ENCODE assay signal across 33 cellular contexts in the genomic region with DNA sequence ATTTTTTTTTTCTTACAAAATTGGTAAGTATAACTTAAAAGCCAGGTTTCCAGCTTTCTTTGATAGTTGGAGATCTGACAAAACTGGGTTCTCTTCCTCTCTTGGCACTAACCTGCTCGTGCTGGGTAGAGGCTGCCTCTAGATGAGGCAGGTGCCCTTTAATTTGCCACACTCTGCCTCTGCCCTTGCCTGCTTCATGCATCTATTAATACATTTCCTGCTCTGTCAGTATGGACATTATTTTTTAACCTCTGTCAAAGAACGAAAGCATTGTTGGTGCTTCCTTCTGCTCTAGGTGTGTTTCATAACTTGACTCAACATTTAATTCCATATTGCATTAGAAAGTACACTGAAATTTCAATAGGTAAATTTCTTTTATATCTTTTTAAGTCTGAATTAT.
"Had no signal": no experiment of that assay in that cellular context is flagged by ENCODE, and none has a peak within 500 bp of the region (broad histone marks: within the 10 kb centered on the region; RNA-seq: fewer than 3 reads in every experiment).

No MANE protein-coding gene starts in this region.

- H3K9me3 ChIP-seq: SJCRH30 had no signal

- H3K9me3 Mint-ChIP-seq: activated B cell treated with CpG ODN at 0.5 μM for 24 hours; activated CD4-positive, alpha-beta memory T cell treated with anti-CD3 and anti-CD28 coated beads for 36 hours; activated naive CD4-positive, alpha-beta T cell treated with anti-CD3 and anti-CD28 coated beads, Interleukin-2, amount 10 ng/mL, durations not matched to agents 7 days and 5 days; activated naive CD8-positive, alpha-beta T cell treated with anti-CD3 and anti-CD28 coated beads, Interleukin-2, amount 50 U/mL, for 24 hours; brain had no signal

- H3K36me3 ChIP-seq: SJCRH30 had no signal

- H3K27ac Mint-ChIP-seq: activated B cell treated with CpG ODN at 0.5 μM for 24 hours; activated CD4-positive, alpha-beta memory T cell treated with anti-CD3 and anti-CD28 coated beads for 36 hours; activated CD8-positive, alpha-beta memory T cell treated with anti-CD3 and anti-CD28 coated beads, Interleukin-2, amount 10 ng/mL, durations not matched to agents 7 days and 5 days; activated naive CD4-positive, alpha-beta T cell treated with anti-CD3 and anti-CD28 coated beads, Interleukin-2, amount 10 ng/mL, durations not matched to agents 7 days and 5 days; activated naive CD8-positive, alpha-beta T cell; activated naive CD8-positive, alpha-beta T cell treated with anti-CD3 and anti-CD28 coated beads, Interleukin-2, amount 50 U/mL, for 24 hours; brain had no signal

- H3K4me1 Mint-ChIP-seq: activated B cell treated with CpG ODN at 0.5 μM for 24 hours; activated CD8-positive, alpha-beta memory T cell treated with anti-CD3 and anti-CD28 coated beads, Interleukin-2, amount 10 ng/mL, durations not matched to agents 7 days and 5 days; activated naive CD4-positive, alpha-beta T cell treated with anti-CD3 and anti-CD28 coated beads, Interleukin-2, amount 10 ng/mL, durations not matched to agents 7 days and 5 days; activated naive CD8-positive, alpha-beta T cell treated with anti-CD3 and anti-CD28 coated beads, Interleukin-2, amount 50 U/mL, for 24 hours had no signal

- DNase-seq: activated B cell treated with CpG ODN at 0.5 μM for 24 hours; activated CD4-positive, alpha-beta memory T cell treated with anti-CD3 and anti-CD28 coated beads for 36 hours; activated CD4-positive, alpha-beta T cell treated with anti-CD3 and anti-CD28 coated beads for 4 hours; activated CD4-positive, alpha-beta T cell treated with anti-CD3 and anti-CD28 coated beads, Interleukin-2, amount 50 U/mL, for 1 hour; activated CD4-positive, CD25-positive, alpha-beta regulatory T cell treated with anti-CD3 and anti-CD28 coated beads, Interleukin-2, amount 50 U/mL, for 72 hours; activated CD8-positive, alpha-beta memory T cell treated with anti-CD3 and anti-CD28 coated beads for 24 hours; activated CD8-positive, alpha-beta memory T cell treated with anti-CD3 and anti-CD28 coated beads, Interleukin-2, amount 10 ng/mL, durations not matched to agents 7 days and 5 days; activated CD8-positive, alpha-beta memory T cell treated with anti-CD3 and anti-CD28 coated beads, Interleukin-2, amount 50 U/mL, for 48 hours; activated effector memory CD4-positive, alpha-beta T cell treated with Interleukin-2 at 50 U/mL for 16 hours; activated naive CD4-positive, alpha-beta T cell treated with anti-CD3 and anti-CD28 coated beads, Interleukin-2, amount 10 ng/mL, durations not matched to agents 7 days and 5 days; activated naive CD8-positive, alpha-beta T cell treated with anti-CD3 and anti-CD28 coated beads, Interleukin-2, amount 50 U/mL, for 24 hours; activated T-cell treated with anti-CD3 and anti-CD28 coated beads, Interleukin-2, amount 50 U/mL, for 48 hours; anterior cingulate cortex; caudate nucleus; Kasumi-1; KG1; NCI-H1092 treated with DMSO at 0.1 percent for 48 hours; NCI-H1417; NCI-H146; NCI-H187; NCI-H2081; NCI-H226; NCI-H446 treated with DMSO at 0.1 percent for 48 hours; NCI-H524; NCI-H69; NCI-H82; SHP77; SJCRH30 had no signal

- H3K36me3 Mint-ChIP-seq: activated CD4-positive, alpha-beta memory T cell treated with anti-CD3 and anti-CD28 coated beads for 36 hours; activated CD8-positive, alpha-beta memory T cell treated with anti-CD3 and anti-CD28 coated beads, Interleukin-2, amount 10 ng/mL, durations not matched to agents 7 days and 5 days; activated naive CD4-positive, alpha-beta T cell treated with anti-CD3 and anti-CD28 coated beads, Interleukin-2, amount 10 ng/mL, durations not matched to agents 7 days and 5 days; activated naive CD8-positive, alpha-beta T cell; brain had no signal

- FAIRE-seq: bronchial epithelial cell had no signal

- H3K27me3 ChIP-seq: SJCRH30 had no signal

- H3K4me3 ChIP-seq: SJCRH30, SK-N-MC had no signal

- H3K27ac ChIP-seq: SJCRH30, SK-N-MC, VCaP had no signal

- ATAC-seq: activated CD8-positive, alpha-beta memory T cell treated with anti-CD3 and anti-CD28 coated beads, Interleukin-2, amount 10 ng/mL, durations not matched to agents 7 days and 5 days; activated naive CD8-positive, alpha-beta T cell treated with anti-CD3 and anti-CD28 coated beads, Interleukin-2, amount 50 U/mL, for 24 hours had no signal

- H3K27me3 Mint-ChIP-seq: activated B cell treated with CpG ODN at 0.5 μM for 24 hours; activated naive CD4-positive, alpha-beta T cell treated with anti-CD3 and anti-CD28 coated beads, Interleukin-2, amount 10 ng/mL, durations not matched to agents 7 days and 5 days; activated naive CD8-positive, alpha-beta T cell had no signal

- H3K4me3 Mint-ChIP-seq: activated B cell treated with CpG ODN at 0.5 μM for 24 hours; activated CD4-positive, alpha-beta memory T cell treated with anti-CD3 and anti-CD28 coated beads for 36 hours; activated CD8-positive, alpha-beta memory T cell treated with anti-CD3 and anti-CD28 coated beads, Interleukin-2, amount 10 ng/mL, durations not matched to agents 7 days and 5 days; activated naive CD4-positive, alpha-beta T cell treated with anti-CD3 and anti-CD28 coated beads, Interleukin-2, amount 10 ng/mL, durations not matched to agents 7 days and 5 days; activated naive CD8-positive, alpha-beta T cell; activated naive CD8-positive, alpha-beta T cell treated with anti-CD3 and anti-CD28 coated beads, Interleukin-2, amount 50 U/mL, for 24 hours; brain had no signal

- H3K4me1 ChIP-seq: SJCRH30 had no signal
